In the genomic region with DNA sequence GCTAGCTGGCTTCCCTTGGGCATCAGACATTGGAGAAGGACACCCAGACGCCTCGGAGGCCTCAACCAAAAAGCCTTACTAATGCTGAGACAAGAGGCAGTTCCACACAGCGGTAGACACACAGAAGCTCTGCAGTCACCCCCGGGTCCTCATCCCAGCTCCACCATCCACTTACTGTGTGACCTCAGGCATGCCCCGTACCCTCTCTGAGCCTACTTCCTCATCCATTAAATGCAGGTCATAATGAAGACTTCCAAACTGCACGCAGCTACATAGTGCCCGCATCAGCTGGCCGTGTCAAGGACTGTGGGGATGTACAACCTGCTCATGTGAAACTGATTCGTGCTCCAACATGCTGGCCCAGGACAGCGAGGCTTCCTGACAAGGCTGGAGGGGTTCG, we compare ENCODE assay signal across 30 cellular contexts.
"Had no signal": no experiment of that assay in that cellular context is flagged by ENCODE, and none has a peak within 500 bp of the region (broad histone marks: within the 10 kb centered on the region; RNA-seq: fewer than 3 reads in every experiment).

No MANE protein-coding gene starts in this region.

- ATAC-seq: activated naive CD8-positive, alpha-beta T cell treated with anti-CD3 and anti-CD28 coated beads, Interleukin-2, amount 50 U/mL, for 24 hours; esophagus mucosa; naive thymus-derived CD8-positive, alpha-beta T cell; psoas muscle; stimulated activated memory B cell treated with anti-CD40 and anti-IgM and Interleukin-4, amounts not matched to agents 10 μg/mL and 1 μg/mL and 100 μg/mL, for 72 hours; stimulated activated naive CD8-positive, alpha-beta T cell treated with anti-CD3 and anti-CD28 coated beads, Interleukin-15, amount 100 ng/mL, for 72 hours; T-helper 17 cell had no signal

- H3K4me2 ChIP-seq: smooth muscle cell had no signal

- H3K4me1 Mint-ChIP-seq: activated CD4-positive, alpha-beta T cell treated with anti-CD3 and anti-CD28 coated beads, Interleukin-2, amount 10 ng/mL, durations not matched to agents 7 days and 5 days; endodermal cell; neural crest cell; T-helper 17 cell had no signal

- H3K4me1 ChIP-seq: parathyroid adenoma, psoas muscle had no signal

- FAIRE-seq: kidney had no signal

- H3K4me3 Mint-ChIP-seq: activated CD4-positive, alpha-beta T cell treated with anti-CD3 and anti-CD28 coated beads, Interleukin-2, amount 10 ng/mL, durations not matched to agents 7 days and 5 days; activated naive CD8-positive, alpha-beta T cell treated with anti-CD3 and anti-CD28 coated beads, Interleukin-2, amount 50 U/mL, for 24 hours; activated T-helper 1 cell treated with anti-CD3 and anti-CD28 coated beads, Interleukin-12 subunit alpha, Interleukin-12 subunit beta, Interleukin-2, Interleukin-4 antibody, amounts not matched to agents 30 ng/mL and 10 ng/mL and 1 ng/mL, durations not matched to agents 14 hours and 24 hours and 36 hours; dendritic cell treated with granulocyte-macrophage colony-stimulating factor and Interleukin-4, amounts not matched to agents 40 ng/mL and 50 ng/mL, for 4 days; endodermal cell; immature natural killer cell; naive thymus-derived CD8-positive, alpha-beta T cell; neural crest cell; stimulated activated memory B cell treated with anti-CD40 and anti-IgM and Interleukin-4, amounts not matched to agents 10 μg/mL and 1 μg/mL and 100 μg/mL, for 72 hours; stimulated activated naive CD8-positive, alpha-beta T cell treated with anti-CD3 and anti-CD28 coated beads, Interleukin-15, amount 100 ng/mL, for 72 hours; T-helper 17 cell had no signal

- H3K27me3 ChIP-seq: tibial artery had no signal

- H3K27ac Mint-ChIP-seq: activated naive CD8-positive, alpha-beta T cell treated with anti-CD3 and anti-CD28 coated beads, Interleukin-2, amount 50 U/mL, for 24 hours; activated T-helper 1 cell treated with anti-CD3 and anti-CD28 coated beads, Interleukin-12 subunit alpha, Interleukin-12 subunit beta, Interleukin-2, Interleukin-4 antibody, amounts not matched to agents 30 ng/mL and 10 ng/mL and 1 ng/mL, durations not matched to agents 14 hours and 24 hours and 36 hours; dendritic cell treated with granulocyte-macrophage colony-stimulating factor and Interleukin-4, amounts not matched to agents 40 ng/mL and 50 ng/mL, for 4 days; endodermal cell; stimulated activated memory B cell treated with anti-CD40 and anti-IgM and Interleukin-4, amounts not matched to agents 10 μg/mL and 1 μg/mL and 100 μg/mL, for 72 hours; T-helper 17 cell had no signal

- H3K9me3 Mint-ChIP-seq: activated CD4-positive, alpha-beta T cell treated with anti-CD3 and anti-CD28 coated beads, Interleukin-2, amount 10 ng/mL, durations not matched to agents 7 days and 5 days; activated naive CD8-positive, alpha-beta T cell treated with anti-CD3 and anti-CD28 coated beads, Interleukin-2, amount 50 U/mL, for 24 hours; activated T-helper 1 cell treated with anti-CD3 and anti-CD28 coated beads, Interleukin-12 subunit alpha, Interleukin-12 subunit beta, Interleukin-2, Interleukin-4 antibody, amounts not matched to agents 30 ng/mL and 10 ng/mL and 1 ng/mL, durations not matched to agents 14 hours and 24 hours and 36 hours; dendritic cell treated with granulocyte-macrophage colony-stimulating factor and Interleukin-4, amounts not matched to agents 40 ng/mL and 50 ng/mL, for 4 days; endodermal cell; immature natural killer cell; naive thymus-derived CD8-positive, alpha-beta T cell; neural crest cell; stimulated activated memory B cell treated with anti-CD40 and anti-IgM and Interleukin-4, amounts not matched to agents 10 μg/mL and 1 μg/mL and 100 μg/mL, for 72 hours; stimulated activated naive CD8-positive, alpha-beta T cell treated with anti-CD3 and anti-CD28 coated beads, Interleukin-15, amount 100 ng/mL, for 72 hours had no signal

- H3K4me3 ChIP-seq: psoas muscle, smooth muscle cell, tibial artery had no signal

- DNase-seq: activated CD4-positive, alpha-beta T cell treated with anti-CD3 and anti-CD28 coated beads for 1 hour; activated CD4-positive, alpha-beta T cell treated with anti-CD3 and anti-CD28 coated beads, Interleukin-2, amount 10 ng/mL, durations not matched to agents 7 days and 5 days; activated effector memory CD4-positive, alpha-beta T cell treated with anti-CD3 and anti-CD28 coated beads, Interleukin-2, amount 50 U/mL, for 16 hours; activated naive CD4-positive, alpha-beta T cell treated with anti-CD3 and anti-CD28 coated beads, Interleukin-2, amount 50 U/mL, for 16 hours; activated naive CD8-positive, alpha-beta T cell treated with anti-CD3 and anti-CD28 coated beads, Interleukin-2, amount 50 U/mL, for 24 hours; amygdala; central memory CD4-positive, alpha-beta T cell; endodermal cell; foreskin fibroblast; head of caudate nucleus; hippocampal formation; immature natural killer cell; kidney; midbrain; naive thymus-derived CD8-positive, alpha-beta T cell; occipital lobe; psoas muscle; stimulated activated CD4-positive, alpha-beta T cell treated with anti-CD3 and anti-CD28 coated beads, Interleukin-1b, Interleukin-23, amount 100 ng/mL, for 48 hours; stimulated activated CD4-positive, alpha-beta T cell treated with anti-CD3 and anti-CD28 coated beads, Interleukin-4, amount 100 ng/mL, for 4 hours; stimulated activated CD8-positive, alpha-beta memory T cell treated with anti-CD3 and anti-CD28 coated beads, Interleukin-4, amount 100 ng/mL, for 48 hours; stimulated activated naive CD8-positive, alpha-beta T cell treated with anti-CD3 and anti-CD28 coated beads, Interleukin-15, amount 100 ng/mL, for 72 hours; T-helper 17 cell; tibial artery had no signal

- H2AFZ ChIP-seq: parathyroid adenoma had no signal

- H3K27me3 Mint-ChIP-seq: activated CD4-positive, alpha-beta T cell treated with anti-CD3 and anti-CD28 coated beads, Interleukin-2, amount 10 ng/mL, durations not matched to agents 7 days and 5 days; activated naive CD8-positive, alpha-beta T cell treated with anti-CD3 and anti-CD28 coated beads, Interleukin-2, amount 50 U/mL, for 24 hours; dendritic cell treated with granulocyte-macrophage colony-stimulating factor and Interleukin-4, amounts not matched to agents 40 ng/mL and 50 ng/mL, for 4 days; naive thymus-derived CD8-positive, alpha-beta T cell; stimulated activated memory B cell treated with anti-CD40 and anti-IgM and Interleukin-4, amounts not matched to agents 10 μg/mL and 1 μg/mL and 100 μg/mL, for 72 hours; stimulated activated naive CD8-positive, alpha-beta T cell treated with anti-CD3 and anti-CD28 coated beads, Interleukin-15, amount 100 ng/mL, for 72 hours; T-helper 17 cell had no signal

- H3K27ac ChIP-seq: parathyroid adenoma, psoas muscle, tibial artery had no signal

- H3K9ac ChIP-seq: parathyroid adenoma had no signal

- H3K9me3 ChIP-seq: psoas muscle, tibial artery had no signal
